Comparison of ENCODE assay signal across 1 cellular context in genomic region chr2:184734338-184734737, GRCh38.
TF ChIP-seq lines count a peak whose summit lies in the region.

No MANE protein-coding gene starts in this region.

TF ChIP-seq in GM23338, 12 proteins besides CTCF, POLR2A, EP300 and RAD21 (continued from another document):
- TF ChIP-seq ZNF462 (CRISPR knock-in tag; IDR thresholded peaks at IDR 0.05) (no peak), EZH2phosphoT487 (IDR thresholded peaks at IDR 0.05; ENCODE audit: unreplicated experiment) (no peak), CREB1 (CRISPR knock-in tag; IDR thresholded peaks at IDR 0.05; ENCODE audit: low read depth) (no peak), POLR2AphosphoS5 (IDR thresholded peaks at IDR 0.05; ENCODE audit: low read depth) (no peak), STAT1 (IDR thresholded peaks at IDR 0.05; ENCODE audit: unreplicated experiment) (no peak), NANOG (IDR thresholded peaks at IDR 0.05; ENCODE audit: borderline replicate concordance) (no peak), ZNF331 (CRISPR knock-in tag; IDR thresholded peaks at IDR 0.05; ENCODE audit: low read depth) (no peak), REST (IDR thresholded peaks at IDR 0.05; ENCODE audit: unreplicated experiment) (no peak), JUNB (IDR thresholded peaks at IDR 0.05; ENCODE audit: unreplicated experiment) (no peak), EZH2 (IDR thresholded peaks at IDR 0.05; ENCODE audit: low read depth, unreplicated experiment) (no peak), ETS1 (IDR thresholded peaks at IDR 0.05) (no peak)
